Comparison of ENCODE assay signal across 8 cellular contexts in genomic region chr1:203512830-203513578, GRCh38. TPM values are rescaled to one million over a fixed set of nuclear protein-coding genes. Genes with fewer than 3 reads are reported as not detected.
DNase-seq lines count a peak whose midpoint lies in the region; ATAC-seq and TF ChIP-seq lines count a peak whose summit lies in the region.

No MANE protein-coding gene starts in this region.

- H3K27ac Mint-ChIP-seq in CD14-positive monocyte: peak overlapping the region; percentile 69 to 98 (median 95)

- H3K9me3 Mint-ChIP-seq in CD14-positive monocyte: no peaks in the 10 kb centered on the region
- H3K9me3 Mint-ChIP-seq in activated T-cell treated with anti-CD3 and anti-CD28 coated beads, Interleukin-2, amount 50 U/mL, for 4 hours: no peaks in the 10 kb centered on the region

- intact Hi-C loops in CD14-positive monocyte (cut with micrococcal nuclease): loop anchor here (5.0 kb wide), 2 partner anchors 114 to 124 kb away; partner anchors contain the start of gene ATP2B4 (in 1 of the 2)
- intact Hi-C loops in testis (cut with DNase I; ENCODE audit: low total_unique reads): no loop called here

- peak overlapping the region; percentile 17 to 63 for H3K4me3 Mint-ChIP-seq in CD14-positive monocyte
- peak overlapping the region; percentile 27 for H3K4me3 Mint-ChIP-seq in activated T-cell treated with anti-CD3 and anti-CD28 coated beads, Interleukin-2, amount 50 U/mL, for 4 hours

- H3K36me3 ChIP-seq in testis (ENCODE audit: low read depth, missing control alignments): no peaks in the 10 kb centered on the region

- H3K27me3 ChIP-seq in foreskin keratinocyte (no peaks in the 10 kb centered on the region), testis (no peaks in the 10 kb centered on the region)

- H3K4me1 ChIP-seq in foreskin keratinocyte (peaks cover 27% of the 10 kb centered on the region), testis (peaks cover 21% of the 10 kb centered on the region)

- no peak overlapping the region for H3K4me3 ChIP-seq in testis

- no peaks in the 10 kb centered on the region for H3K36me3 Mint-ChIP-seq in CD14-positive monocyte
- no peaks in the 10 kb centered on the region for H3K36me3 Mint-ChIP-seq in activated T-cell treated with anti-CD3 and anti-CD28 coated beads, Interleukin-2, amount 50 U/mL, for 4 hours (ENCODE audit: insufficient read depth)

- H3K4me1 Mint-ChIP-seq in CD14-positive monocyte: peaks cover 34% of the 10 kb centered on the region
- H3K4me1 Mint-ChIP-seq in activated T-cell treated with anti-CD3 and anti-CD28 coated beads, Interleukin-2, amount 50 U/mL, for 4 hours (ENCODE audit: low read depth): peaks cover 28% of the 10 kb centered on the region

- peaks cover 4 to 14% (median 5%) of the 10 kb centered on the region in 3 donors for H3K27me3 Mint-ChIP-seq in CD14-positive monocyte (ENCODE audit: low read depth in 3 of 3)
- H3K27me3 Mint-ChIP-seq in activated T-cell treated with anti-CD3 and anti-CD28 coated beads, Interleukin-2, amount 50 U/mL, for 4 hours (ENCODE audit: low read depth): peaks cover 3% of the 10 kb centered on the region

- H3K27ac ChIP-seq in foreskin keratinocyte: peak overlapping the region; percentile 80
- H3K27ac ChIP-seq in testis: no peak overlapping the region

- 71 to 80% methylated on average over 10 of the region's 10 CpGs for WGBS in testis, 2 donors

- ATAC-seq in activated T-cell treated with anti-CD3 and anti-CD28 coated beads, Interleukin-2, amount 50 U/mL, for 4 hours: peak; percentile 84 to 86
- peak; percentile 86 for ATAC-seq in foreskin keratinocyte
- ATAC-seq in GM19328 (IDR thresholded peaks at IDR 0.05; ENCODE audit: unreplicated experiment): no peak

- no peak for TF ChIP-seq POLR2A in testis (IDR thresholded peaks at IDR 0.05)

- TF ChIP-seq CTCF in CD14-positive monocyte (IDR thresholded peaks at IDR 0.05) (no peak), foreskin keratinocyte (conservative IDR thresholded peaks at IDR 0.05) (no peak), testis (IDR thresholded peaks at IDR 0.05) (no peak)

- no peaks in the 10 kb centered on the region for H3K9me3 ChIP-seq in testis

- DNase-seq in CD14-positive monocyte (ENCODE audit: low spot score) (peak; percentile 96), LoVo (ENCODE audit: low spot score) (peak; percentile 84), foreskin keratinocyte (peak; percentile 72 to 86), retina (peak; percentile 50), GM19240 (ENCODE audit: insufficient read length, low spot score) (no peak), testis (no peak)
- peak; percentile 33 for DNase-seq in activated T-cell treated with anti-CD3 and anti-CD28 coated beads, Interleukin-2, amount 50 U/mL, for 4 hours

RNA-seq across cellular contexts. Expression of gene OPTC, which starts 19.1 kb away (rescaled TPM):
- polyA plus RNA-seq in CD14-positive monocyte (not detected), foreskin keratinocyte (not detected in 2 replicates), testis (ENCODE audit: insufficient read depth, low read depth, low replicate concordance) (1.1 TPM)
- total RNA-seq in activated T-cell treated with anti-CD3 and anti-CD28 coated beads, Interleukin-2, amount 50 U/mL, for 4 hours: not detected
- total RNA-seq in foreskin keratinocyte (not detected in 2 replicates), testis (under 1 TPM; 0.55 to 0.87 TPM)

RNA-seq across cellular contexts. Expression of gene PRELP, which starts 37.4 kb away (rescaled TPM):
- polyA plus RNA-seq in CD14-positive monocyte (not detected), foreskin keratinocyte (0.04 and 0.07 TPM in 2 replicates), testis (ENCODE audit: insufficient read depth, low read depth, low replicate concordance) (26.5 TPM)
- under 1 TPM; 0.03 to 0.05 (median 0.03) TPM for total RNA-seq in activated T-cell treated with anti-CD3 and anti-CD28 coated beads, Interleukin-2, amount 50 U/mL, for 4 hours
- total RNA-seq in foreskin keratinocyte (0.03 and 0.07 TPM in 2 replicates), testis (1 to 10 TPM; 9.6 to 10.0 TPM)

Comparison
In these comparisons a context has a peak if more than half of its experiments do, and no peak if none do; other contexts are left out.
1. DNase-seq: peak in CD14-positive monocyte (single experiment), LoVo (single experiment), activated T-cell treated with anti-CD3 and anti-CD28 coated beads, Interleukin-2, amount 50 U/mL, for 4 hours (single experiment), foreskin keratinocyte (2 of 2) and retina (single experiment); none in GM19240 (single experiment) and testis (single experiment).